22 cellular contexts compared by ENCODE assay signal in genomic region chr18:31876707-31877106, GRCh38.
DNase-seq lines count a peak whose midpoint lies in the region; ATAC-seq, FAIRE-seq and TF ChIP-seq lines count a peak whose summit lies in the region.
"Had no signal": no experiment of that assay in that cellular context is flagged by ENCODE, and none has a peak within 500 bp of the region (broad histone marks: within the 10 kb centered on the region; RNA-seq: fewer than 3 reads in every experiment).

No MANE protein-coding gene starts in this region.

- FAIRE-seq in GM12891 (lab: Jason Lieb, UNC), result no peak

- ATAC-seq in GM21786 (IDR thresholded peaks at IDR 0.05; ENCODE audit: unreplicated experiment), result no peak
- no peak for ATAC-seq in GM21723 (IDR thresholded peaks at IDR 0.05; ENCODE audit: unreplicated experiment)

- DNase-seq in EH (ENCODE audit: low read depth) (peak; percentile 0), HT1080 (ENCODE audit: low read depth) (peak; percentile 85), dermis blood vessel endothelial cell (peak; percentile 52), myocyte (ENCODE audit: low read depth) (peak; percentile 21), GM12891 (ENCODE audit: insufficient read length, low spot score) (no peak)
- DNase-seq: activated CD4-positive, CD25-positive, alpha-beta regulatory T cell; activated T-cell treated with anti-CD3 and anti-CD28 coated beads, Interleukin-2, amount 50 U/mL, for 48 hours; aorta; CD4-positive, alpha-beta T cell; DMS153; effector CD4-positive, alpha-beta T cell; esophagus squamous epithelium; MG63; naive B cell; NCI-H1436; NCI-H2171; stimulated activated naive CD4-positive, alpha-beta T cell; T1000; testis; uterus had no signal

- TF ChIP-seq POLR2A in GM12891 (IDR thresholded peaks at IDR 0.05; ENCODE audit: low read depth, low read length), result no peak

TF ChIP-seq in GM12891, 5 proteins besides CTCF, POLR2A, EP300 and RAD21:
- TF ChIP-seq SPI1 (IDR thresholded peaks at IDR 0.05; ENCODE audit: low read depth, low read length), result no peak
- no peak for TF ChIP-seq PAX5 (IDR thresholded peaks at IDR 0.05; ENCODE audit: insufficient read depth, low read length, severe bottlenecking)
- no peak for TF ChIP-seq TAF1 (IDR thresholded peaks at IDR 0.05; ENCODE audit: low read depth, low read length)
- no peak for TF ChIP-seq POU2F2 (IDR thresholded peaks at IDR 0.05; ENCODE audit: low read depth, low read length)
- no peak for TF ChIP-seq POLR2AphosphoS5 (IDR thresholded peaks at IDR 0.05; ENCODE audit: low read depth, low read length)
